ENCODE assay signal across 17 cellular contexts in genomic region chr4:143407475-143407874, GRCh38.
DNase-seq lines count a peak whose midpoint lies in the region; ATAC-seq, FAIRE-seq and TF ChIP-seq lines count a peak whose summit lies in the region.
"Had no signal": no experiment of that assay in that cellular context is flagged by ENCODE, and none has a peak within 500 bp of the region (broad histone marks: within the 10 kb centered on the region; RNA-seq: fewer than 3 reads in every experiment).

No MANE protein-coding gene starts in this region.

- H3K4me1 ChIP-seq in liver (ENCODE audit: control insufficient read depth in 4 of 4, insufficient read depth in 4 of 4, low read length in 3 of 4) (peaks cover 7 to 35% (median 24%) of the 10 kb centered on the region in 4 donors), HepG2 (ENCODE audit: insufficient read depth, low read length) (peaks cover 7% of the 10 kb centered on the region; the same call in 1 of the 2 replicates), endothelial cell of umbilical vein (ENCODE audit: control insufficient read depth, extremely low read depth, insufficient read depth, low read length) (peaks cover 49% of the 10 kb centered on the region), psoas muscle (peaks cover 97% of the 10 kb centered on the region)
- H3K4me1 ChIP-seq: prostate gland had no signal

- no peak for TF ChIP-seq POLR2A in HepG2 (IDR thresholded peaks at IDR 0.05; ENCODE audit: insufficient read depth in 1 of 2, low read depth in 2 of 2, low read length in 2 of 2)
- TF ChIP-seq POLR2A in endothelial cell of umbilical vein (IDR thresholded peaks at IDR 0.05; ENCODE audit: low read depth, low read length): no peak

- H3K36me3 ChIP-seq in liver (ENCODE audit: control insufficient read depth in 4 of 4, insufficient read depth in 3 of 4, low read depth in 1 of 4, low read length in 3 of 4) (no peaks in the 10 kb centered on the region), HepG2 (replicated peaks in 1 of 2; ENCODE audit: control insufficient read depth in 1 of 2, insufficient read depth in 2 of 2, low read length in 2 of 2) (no peaks in the 10 kb centered on the region), endothelial cell of umbilical vein (ENCODE audit: control insufficient read depth in 2 of 2, extremely low read depth in 1 of 2, insufficient read depth in 2 of 2, low read length in 2 of 2) (no peaks in the 10 kb centered on the region), psoas muscle (ENCODE audit: insufficient read depth in 1 of 2, low read depth in 1 of 2) (no peaks in the 10 kb centered on the region)
- H3K36me3 ChIP-seq: prostate gland had no signal

- H3K4me2 ChIP-seq in HepG2 (ENCODE audit: low read depth, low read length): no peak overlapping the region
- H3K4me2 ChIP-seq in endothelial cell of umbilical vein (ENCODE audit: insufficient read depth, low read length): peak overlapping the region; percentile 61

- TF ChIP-seq RAD21 in liver (IDR thresholded peaks at IDR 0.05) (no peak), HepG2 (CRISPR knock-in tag; IDR thresholded peaks at IDR 0.05) (no peak)

- ATAC-seq in HepG2 (no peak), psoas muscle (no peak)
- ATAC-seq: Panc1 had no signal

- in situ Hi-C loops in HepG2 (cut with HindIII; ENCODE audit: extremely low pct_ligation_motif_present, low pct_unique_long_range_greater_than_20kb): no loop called here

- no peaks in the 10 kb centered on the region for H3K9me3 ChIP-seq in liver (ENCODE audit: control insufficient read depth in 4 of 4, low read length in 3 of 4)
- no peaks in the 10 kb centered on the region for H3K9me3 ChIP-seq in HepG2 (ENCODE audit: low read length)
- H3K9me3 ChIP-seq in endothelial cell of umbilical vein (replicated peaks; ENCODE audit: control insufficient read depth, insufficient read depth, low read length): no peaks in the 10 kb centered on the region
- H3K9me3 ChIP-seq in psoas muscle: no peaks in the 10 kb centered on the region
- H3K9me3 ChIP-seq: Caco-2, prostate gland had no signal

- H3K9me1 ChIP-seq in endothelial cell of umbilical vein (replicated peaks; ENCODE audit: control insufficient read depth, extremely low read depth, insufficient read depth, low read length): no peaks in the 10 kb centered on the region

- TF ChIP-seq EP300 in HepG2 (IDR thresholded peaks at IDR 0.05; ENCODE audit: low read depth in 2 of 2, low read length in 2 of 2) (no peak), HepG2 (CRISPR knock-in tag; IDR thresholded peaks at IDR 0.05; ENCODE audit: borderline replicate concordance) (no peak)

- POLR2A ChIA-PET in HepG2 (lab: Yijun Ruan, JAX) (no interaction called here), endothelial cell of umbilical vein (lab: Charles Lee) (interaction anchor here (0.7 to 0.8 kb wide), 2 partner anchors 31 to 71 kb away, joined by 4 read pairs; partner anchors contain the start of gene GAB1)

- 65% methylated on average over 3 of the region's 3 CpGs for WGBS in liver
- WGBS in HepG2 (ENCODE audit: low lambda C conversion rate): 88% methylated on average over 3 of the region's 3 CpGs
- 32 to 44% (median 43%) methylated on average over 3 of the region's 3 CpGs for WGBS in psoas muscle, 3 donors

- CTCF ChIA-PET in HepG2 (lab: Yijun Ruan, JAX; ENCODE audit: low intra/inter-chr PET ratio, low total read pairs): no interaction called here
- CTCF ChIA-PET in endothelial cell of umbilical vein (lab: Charles Lee): interaction anchor here (0.9 kb wide), 1 partner anchor 10 kb away, joined by 4 read pairs; no protein-coding TSS in a partner anchor

- no peak for TF ChIP-seq CTCF in liver (IDR thresholded peaks at IDR 0.05; ENCODE audit: low read depth, low read length, missing input control)
- TF ChIP-seq CTCF in HepG2 (CRISPR knock-in tag; IDR thresholded peaks at IDR 0.05): no peak
- no peak for TF ChIP-seq CTCF in endothelial cell of umbilical vein (IDR thresholded peaks at IDR 0.05; ENCODE audit: extremely low read depth in 1 of 2, insufficient read depth in 1 of 2, low read depth in 1 of 2, low read length in 2 of 2)
- TF ChIP-seq CTCF in psoas muscle (IDR thresholded peaks at IDR 0.05): no peak

- H3K79me2 ChIP-seq in HepG2 (ENCODE audit: insufficient read depth, low read length): peaks cover 2% of the 10 kb centered on the region
- no peaks in the 10 kb centered on the region for H3K79me2 ChIP-seq in endothelial cell of umbilical vein (ENCODE audit: control insufficient read depth, insufficient read depth, low read length)

- H3K27me3 ChIP-seq in liver (ENCODE audit: control insufficient read depth in 4 of 4, insufficient read depth in 4 of 4, low read length in 3 of 4) (no peaks in the 10 kb centered on the region), HepG2 (ENCODE audit: control insufficient read depth in 1 of 2, insufficient read depth in 2 of 2, low read length in 2 of 2) (no peaks in the 10 kb centered on the region), endothelial cell of umbilical vein (ENCODE audit: control insufficient read depth in 2 of 2, insufficient read depth in 2 of 2, low read length in 2 of 2) (no peaks in the 10 kb centered on the region), psoas muscle (ENCODE audit: insufficient read depth in 3 of 3, low read length in 2 of 3) (no peaks in the 10 kb centered on the region)

- H3K27ac ChIP-seq in liver (ENCODE audit: low read depth in 1 of 2, low read length in 2 of 2) (peak overlapping the region in 1 of 2 donors; percentile 8), HepG2 (ENCODE audit: extremely low read length, insufficient read depth, low read length) (no peak overlapping the region), endothelial cell of umbilical vein (ENCODE audit: insufficient read depth, low read depth, low read length) (peak overlapping the region; percentile 34), psoas muscle (peak overlapping the region; percentile 69)

- DNase-seq in HepG2 (ENCODE audit: low spot score): no peak
- DNase-seq in endothelial cell of umbilical vein (ENCODE audit: low read depth, low spot score): peak; percentile 95
- no peak for DNase-seq in psoas muscle
- DNase-seq in GM19240 (ENCODE audit: insufficient read length, low spot score): no peak
- DNase-seq in C1 segment of cervical spinal cord (lab: John Stamatoyannopoulos, UW): no peak
- DNase-seq in SW 1271 (lab: John Stamatoyannopoulos, UW): no peak
- DNase-seq in cerebellar nuclear complex (lab: John Stamatoyannopoulos, UW): no peak
- DNase-seq: ACHN; activated CD4-positive, alpha-beta T cell treated with anti-CD3 and anti-CD28 coated beads for 1 hour; Caco-2; NCI-H345; stimulated activated CD4-positive, alpha-beta T cell treated with anti-CD3 and anti-CD28 coated beads, Interleukin-2, amount 100 ng/mL, for 24 hours had no signal

- H3K9ac ChIP-seq in liver (ENCODE audit: low read depth in 1 of 2, low read length in 2 of 2): no peak overlapping the region
- H3K9ac ChIP-seq in HepG2 (ENCODE audit: insufficient read depth, low read depth, low read length): no peak overlapping the region
- peak overlapping the region; percentile 20 for H3K9ac ChIP-seq in endothelial cell of umbilical vein (replicated peaks; ENCODE audit: extremely low read depth, insufficient read depth, low read length)

- no peaks in the 10 kb centered on the region; the same call in 1 of the 2 replicates for H4K20me1 ChIP-seq in HepG2 (ENCODE audit: insufficient read depth, low read length)
- no peaks in the 10 kb centered on the region for H4K20me1 ChIP-seq in endothelial cell of umbilical vein (replicated peaks; ENCODE audit: control insufficient read depth, extremely low read depth, insufficient read depth, low read length)

- dilution Hi-C loops in endothelial cell of umbilical vein (cut with MboI; ENCODE audit: extremely low pct_ligation_motif_present, low sequenced_read_pairs): no loop called here

- BruUV-seq in HepG2 (replicated peaks; lab: Mats Ljungman, UMichigan) (no TSS peak), endothelial cell of umbilical vein (replicated peaks; lab: Mats Ljungman, UMichigan) (no TSS peak)

- FAIRE-seq in HepG2 (lab: Jason Lieb, UNC) (no peak), endothelial cell of umbilical vein (lab: Jason Lieb, UNC) (no peak)
- FAIRE-seq: GM18507, H1 had no signal

- H2AFZ ChIP-seq in HepG2 (ENCODE audit: low read length): no peak overlapping the region
- H2AFZ ChIP-seq in endothelial cell of umbilical vein (ENCODE audit: low read depth, low read length): peak overlapping the region; percentile 14

- intact Hi-C loops in HepG2 (cut with micrococcal nuclease; ENCODE audit: unreplicated experiment) (no loop called here), endothelial cell of umbilical vein (cut with micrococcal nuclease) (loop anchor here (1.0 kb wide), 1 partner anchor 34 kb away; no protein-coding TSS in a partner anchor), psoas muscle (cut with DNase I) (no loop called here)

- H3K4me3 ChIP-seq in liver (ENCODE audit: low read depth in 1 of 3, low read length in 3 of 3) (no peak overlapping the region), HepG2 (replicated peaks in 1 of 3; ENCODE audit: insufficient read depth in 1 of 3, low read depth in 2 of 3, low read length in 3 of 3) (no peak overlapping the region), endothelial cell of umbilical vein (replicated peaks in 1 of 3; ENCODE audit: insufficient read depth in 1 of 3, low read depth in 1 of 3, low read length in 3 of 3) (no peak overlapping the region), psoas muscle (peak overlapping the region; percentile 13)
- H3K4me3 ChIP-seq: prostate gland had no signal

TF ChIP-seq in liver, 16 proteins besides CTCF, POLR2A, EP300 and RAD21 (continues in another document):
- TF ChIP-seq YY1 (IDR thresholded peaks at IDR 0.05): no peak
- no peak for TF ChIP-seq HNF4G (IDR thresholded peaks at IDR 0.05)
- no peak for TF ChIP-seq FOXA2 (IDR thresholded peaks at IDR 0.05)
- TF ChIP-seq SP1 (IDR thresholded peaks at IDR 0.05): peak; percentile 10

TF ChIP-seq in HepG2, 621 proteins besides CTCF, POLR2A, EP300 and RAD21 (continues in another document):
- TF ChIP-seq DMAP1 (CRISPR knock-in tag; IDR thresholded peaks at IDR 0.05) (no peak), ZNF619 (CRISPR knock-in tag; IDR thresholded peaks at IDR 0.05) (no peak)

TF ChIP-seq in endothelial cell of umbilical vein, 7 proteins besides CTCF, POLR2A, EP300 and RAD21:
- TF ChIP-seq FOS (IDR thresholded peaks at IDR 0.05; ENCODE audit: borderline replicate concordance, insufficient read depth, low read length): no peak
- TF ChIP-seq JUN (IDR thresholded peaks at IDR 0.05; ENCODE audit: borderline replicate concordance, insufficient read depth, insufficient read length, low read depth): no peak
- TF ChIP-seq MYC (IDR thresholded peaks at IDR 0.05; ENCODE audit: low read depth, low read length): no peak
- TF ChIP-seq EZH2 (IDR thresholded peaks at IDR 0.05; ENCODE audit: borderline replicate concordance, low read depth, low read length, severe bottlenecking): no peak
- TF ChIP-seq POLR2AphosphoS5 (IDR thresholded peaks at IDR 0.05; ENCODE audit: insufficient read depth, low read depth, low read length): no peak
- TF ChIP-seq GATA2 (IDR thresholded peaks at IDR 0.05; ENCODE audit: insufficient read depth, insufficient read length, low read depth, low read length): no peak
- TF ChIP-seq MAX (IDR thresholded peaks at IDR 0.05; ENCODE audit: insufficient read depth, insufficient read length): no peak
